ENCODE assay signal across 3 cellular contexts in the genomic region with DNA sequence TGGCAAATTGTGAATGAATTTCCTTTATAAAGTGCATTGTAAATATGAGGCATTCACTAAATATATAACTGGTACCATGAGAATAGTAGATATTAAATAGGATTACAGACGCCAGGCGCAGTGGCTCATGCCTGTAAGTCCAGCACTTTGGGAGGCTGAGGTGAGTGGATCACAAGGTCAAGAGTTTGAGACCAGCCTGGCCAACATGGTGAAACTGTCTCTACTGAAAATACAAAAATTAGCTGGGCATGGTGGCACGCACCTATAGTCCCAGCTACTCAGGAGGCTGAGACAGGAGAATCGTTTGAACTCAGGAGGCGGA. TPM values are rescaled to one million over a fixed set of nuclear protein-coding genes. Genes with fewer than 3 reads are reported as not detected.
A peak's percentile ranks its signal among the peaks of the same experiment; 100 is the strongest.
DNase-seq lines count a peak whose midpoint lies in the region; ATAC-seq, FAIRE-seq and TF ChIP-seq lines count a peak whose summit lies in the region.
"Not testable (repeated sequence)": the region's sequence is repeated elsewhere in the genome, so short reads cannot be mapped to it uniquely, and the experiment has no call there.

No MANE protein-coding gene starts in this region.

- H3K27ac ChIP-seq in K562 (ENCODE audit: extremely low read depth, low read depth, low read length) (peak overlapping the region; percentile 43; the same call in 1 of the 3 replicates), cardiac muscle cell (peak overlapping the region; percentile 79), HepG2 (ENCODE audit: extremely low read length, insufficient read depth, low read length) (peak overlapping the region; percentile 56)

- ATAC-seq in K562 = peak; percentile 58
- peak; percentile 44 for ATAC-seq in HepG2

- TF ChIP-seq CTCF in K562 (IDR thresholded peaks at IDR 0.05 in 2 of 3, conservative IDR thresholded peaks at IDR 0.05 in 1 of 3; ENCODE audit: insufficient read depth in 2 of 3, low read depth in 1 of 3, low read length in 3 of 3); cardiac muscle cell (IDR thresholded peaks at IDR 0.05; ENCODE audit: low read depth, low read length); HepG2 (CRISPR knock-in tag; IDR thresholded peaks at IDR 0.05): not testable (repeated sequence)

- H3K4me3 ChIP-seq in K562; cardiac muscle cell; HepG2 (replicated peaks in 1 of 3; ENCODE audit: insufficient read depth in 1 of 3, low read depth in 2 of 3, low read length in 3 of 3): not testable (repeated sequence)

- H2AFZ ChIP-seq in K562 (ENCODE audit: low read depth, low read length); HepG2 (ENCODE audit: low read length): not testable (repeated sequence)

- TF ChIP-seq POLR2A in K562 (conservative IDR thresholded peaks at IDR 0.05); HepG2 (IDR thresholded peaks at IDR 0.05; ENCODE audit: insufficient read depth in 1 of 2, low read depth in 2 of 2, low read length in 2 of 2): not testable (repeated sequence)

- not testable (repeated sequence) for H3K4me2 ChIP-seq in K562 (ENCODE audit: insufficient read depth, low read length)
- peak overlapping the region; percentile 19; the same call in 1 of the 2 replicates for H3K4me2 ChIP-seq in HepG2 (ENCODE audit: low read depth, low read length)

- CTCF ChIA-PET in K562 (lab: Yijun Ruan, JAX; ENCODE audit: low intra/inter-chr PET ratio) = interaction anchor here (1.1 kb wide), 1 partner anchor 139 kb away, joined by 3 read pairs; a partner anchor contains a TSS
- CTCF ChIA-PET in HepG2 (lab: Yijun Ruan, JAX; ENCODE audit: low intra/inter-chr PET ratio, low total read pairs) = not testable (repeated sequence)

- H3K4me1 ChIP-seq in K562 (replicated peaks in 1 of 2; ENCODE audit: control insufficient read depth in 2 of 2, insufficient read depth in 2 of 2, low read length in 2 of 2) (peaks cover 14 to 18% of the 10 kb centered on the region in 2 experiments; a peak in 3 of 5 replicates), HepG2 (ENCODE audit: insufficient read depth, low read length) (peaks cover 49% of the 10 kb centered on the region)
- not testable (repeated sequence) for H3K4me1 ChIP-seq in cardiac muscle cell (ENCODE audit: low read depth)

- in situ Hi-C loops in K562 (cut with MboI) = loop anchor here (25.0 kb wide), 1 partner anchor 445 kb away; no protein-coding TSS in a partner anchor
- in situ Hi-C loops in HepG2 (cut with HindIII; ENCODE audit: extremely low pct_ligation_motif_present, low pct_unique_long_range_greater_than_20kb) = loop anchor here (25.0 kb wide), 1 partner anchor 470 kb away; no protein-coding TSS in a partner anchor

- H3K27me3 ChIP-seq in K562 (ENCODE audit: control insufficient read depth in 2 of 2, insufficient read depth in 2 of 2, low read length in 2 of 2); cardiac muscle cell; HepG2 (ENCODE audit: control insufficient read depth in 1 of 2, insufficient read depth in 2 of 2, low read length in 2 of 2): not testable (repeated sequence)

- H3K36me3 ChIP-seq in K562 (ENCODE audit: control insufficient read depth, insufficient read depth, low read length) (peaks cover 15% of the 10 kb centered on the region; the same call in 1 of the 3 replicates), cardiac muscle cell (peaks cover 15% of the 10 kb centered on the region)
- H3K36me3 ChIP-seq in HepG2 (replicated peaks in 1 of 2; ENCODE audit: control insufficient read depth in 1 of 2, insufficient read depth in 2 of 2, low read length in 2 of 2) = not testable (repeated sequence)

- not testable (repeated sequence) for H3K79me2 ChIP-seq in K562 (ENCODE audit: control insufficient read depth, insufficient read depth, low read length); HepG2 (ENCODE audit: insufficient read depth, low read length)

- H3K9me1 ChIP-seq in K562 (ENCODE audit: control insufficient read depth, insufficient read depth, low read length) = not testable (repeated sequence)

- not testable (repeated sequence) for BruUV-seq in K562 (replicated peaks; lab: Mats Ljungman, UMichigan); HepG2 (replicated peaks; lab: Mats Ljungman, UMichigan)

- H3K9me3 ChIP-seq in K562 (replicated peaks; ENCODE audit: control insufficient read depth, insufficient read depth, low read depth, low read length); cardiac muscle cell (ENCODE audit: low read depth); HepG2 (ENCODE audit: low read length): not testable (repeated sequence)

- not testable (repeated sequence) for FAIRE-seq in K562 (lab: Jason Lieb, UNC); HepG2 (lab: Jason Lieb, UNC)

- POLR2A ChIA-PET in K562 (lab: Yijun Ruan, JAX) = interaction anchor here (0.5 to 4.2 kb wide), 6 partner anchors 9 to 156 kb away, joined by 3 to 24 read pairs (median 4); no protein-coding TSS in a partner anchor
- POLR2A ChIA-PET in HepG2 (lab: Yijun Ruan, JAX) = interaction anchor here (1.0 to 2.6 kb wide), 5 partner anchors 30 to 677 kb away, joined by 3 to 11 read pairs (median 4); a partner anchor contains a TSS

- DNase-seq in K562 (ENCODE audit: extremely low read depth in 1 of 4, low spot score in 3 of 4); cardiac muscle cell (ENCODE audit: low read depth in 1 of 2, low spot score in 1 of 2); HepG2 (ENCODE audit: low spot score): not testable (repeated sequence)

- 25% methylated on average over 5 of the region's 5 CpGs for WGBS in K562 (ENCODE audit: insufficient coverage, low coverage, missing lambda C conversion rate)
- WGBS in HepG2 (ENCODE audit: low lambda C conversion rate) = 77% methylated on average over 5 of the region's 5 CpGs

- TF ChIP-seq RAD21 in K562 (CRISPR knock-in tag; conservative IDR thresholded peaks at IDR 0.05 in 1 of 2, IDR thresholded peaks at IDR 0.05 in 1 of 2); HepG2 (CRISPR knock-in tag; IDR thresholded peaks at IDR 0.05): not testable (repeated sequence)

- H3K9ac ChIP-seq in K562 (ENCODE audit: insufficient read depth in 1 of 2, low read depth in 2 of 2, low read length in 2 of 2); HepG2 (ENCODE audit: insufficient read depth, low read depth, low read length): not testable (repeated sequence)

- not testable (repeated sequence) for TF ChIP-seq EP300 in K562 (IDR thresholded peaks at IDR 0.05; ENCODE audit: low read length); HepG2 (IDR thresholded peaks at IDR 0.05; ENCODE audit: low read depth in 2 of 2, low read length in 2 of 2); HepG2 (CRISPR knock-in tag; IDR thresholded peaks at IDR 0.05; ENCODE audit: borderline replicate concordance)

- intact Hi-C loops in K562 (cut with micrococcal nuclease) = loop anchor here (1.0 kb wide), 1 partner anchor 139 kb away; a partner anchor contains a TSS
- intact Hi-C loops in HepG2 (cut with micrococcal nuclease; ENCODE audit: unreplicated experiment) = loop anchor here (1.0 to 2.0 kb wide), 3 partner anchors 31 to 303 kb away; a partner anchor contains a TSS

- not testable (repeated sequence) for H4K20me1 ChIP-seq in K562 (replicated peaks; ENCODE audit: control insufficient read depth, insufficient read depth, low read length); HepG2 (ENCODE audit: insufficient read depth, low read length)

RNA-seq across cellular contexts. Expression of a gene that starts 54.6 kb away (rescaled TPM):
- 284 and 466 TPM in 2 replicates for total RNA-seq in K562 (2011; cell fraction: chromatin; rRNA removed; ENCODE audit: low replicate concordance)
- 746 and 824 TPM in 2 replicates for total RNA-seq in K562 (2011; cell fraction: nucleolus; rRNA removed)
- 510 and 682 TPM in 2 replicates for total RNA-seq in K562 (2011; cell fraction: nucleoplasm; rRNA removed)
- total RNA-seq in K562 (2014; rRNA removed) (381 and 402 TPM in 2 replicates), K562 (2014; rRNA removed; fragmentation: Illumina TruSeq; extraction: Trizol) (258 and 306 TPM in 2 replicates), K562 (2015; rRNA removed; fragmentation: Illumina TruSeq; extraction: Trizol) (403 and 418 TPM in 2 replicates), K562 (2021) (374 and 413 TPM in 2 replicates), cardiac muscle cell (382 and 714 TPM in 2 replicates), HepG2 (2016; rRNA removed; fragmentation: Illumina TruSeq; extraction: Trizol) (476 and 882 TPM in 2 replicates)
- polyA plus RNA-seq in K562 (2011; rRNA removed) (410 and 460 TPM in 2 replicates), K562 (2014; fragmentation: Illumina TruSeq; extraction: Trizol) (535 and 580 TPM in 2 replicates), K562 (2014; fragmentation: Nextera tagmentation; extraction: Ambion mirVana) (100 to 1,000 TPM; 652 to 746 TPM), K562 (2014; rRNA removed) (419 and 439 TPM in 2 replicates), cardiac muscle cell (550 and 1,055 TPM in 2 replicates), HepG2 (2011; rRNA removed) (720 and 780 TPM in 2 replicates)
- polyA plus RNA-seq in K562 (2011; cell fraction: cytosol; rRNA removed) = 455 and 489 TPM in 2 replicates
- 136 and 186 TPM in 2 replicates for polyA plus RNA-seq in K562 (2011; cell fraction: nucleus; rRNA removed)
- 450 and 660 TPM in 2 replicates for polyA plus RNA-seq in K562 (2012)
- 325 and 372 TPM in 2 replicates for polyA minus RNA-seq in K562 (2011; rRNA and poly(A)+ RNA removed)
- polyA minus RNA-seq in K562 (2011; cell fraction: cytosol; rRNA and poly(A)+ RNA removed) = 155 and 164 TPM in 2 replicates
- polyA minus RNA-seq in K562 (2011; cell fraction: nucleus; rRNA and poly(A)+ RNA removed) = 27.5 and 54.3 TPM in 2 replicates
- 310 and 329 TPM in 2 replicates for total RNA-seq in HepG2 (2016; cell fraction: cytosol; rRNA removed; fragmentation: Illumina TruSeq; extraction: Trizol; ENCODE audit: low read depth)
- total RNA-seq in HepG2 (2016; cell fraction: insoluble cytoplasmic fraction; rRNA removed; fragmentation: Illumina TruSeq; extraction: Trizol) = 469 and 893 TPM in 2 replicates
- total RNA-seq in HepG2 (2016; cell fraction: membrane; rRNA removed; fragmentation: Illumina TruSeq; extraction: Trizol) = 263 and 284 TPM in 2 replicates
- 653 and 716 TPM in 2 replicates for total RNA-seq in HepG2 (2016; cell fraction: nucleus; rRNA removed; fragmentation: Illumina TruSeq; extraction: Trizol)
- 860 and 980 TPM in 2 replicates for polyA plus RNA-seq in HepG2 (2011; cell fraction: cytosol; rRNA removed)
- polyA plus RNA-seq in HepG2 (2011; cell fraction: nucleus; rRNA removed) = 242 and 249 TPM in 2 replicates
- polyA plus RNA-seq in HepG2 (2012) = 536 and 675 TPM in 2 replicates
- 356 and 376 TPM in 2 replicates for polyA plus RNA-seq in HepG2 (2016; cell fraction: cytosol; fragmentation: Illumina TruSeq; extraction: Trizol; ENCODE audit: low read depth)
- 548 and 588 TPM in 2 replicates for polyA plus RNA-seq in HepG2 (2016; cell fraction: insoluble cytoplasmic fraction; fragmentation: Illumina TruSeq; extraction: Trizol; ENCODE audit: low read depth)
- 269 and 288 TPM in 2 replicates for polyA plus RNA-seq in HepG2 (2016; cell fraction: membrane; fragmentation: Illumina TruSeq; extraction: Trizol; ENCODE audit: low read depth)
- polyA plus RNA-seq in HepG2 (2016; cell fraction: nucleus; fragmentation: Illumina TruSeq; extraction: Trizol; ENCODE audit: insufficient read depth, low read depth) = 1,346 and 1,446 TPM in 2 replicates
- polyA minus RNA-seq in HepG2 (2011; rRNA and poly(A)+ RNA removed; ENCODE audit: low replicate concordance) = 378 and 425 TPM in 2 replicates
- polyA minus RNA-seq in HepG2 (2011; cell fraction: cytosol; rRNA and poly(A)+ RNA removed) = 221 and 246 TPM in 2 replicates
- polyA minus RNA-seq in HepG2 (2011; cell fraction: nucleus; rRNA and poly(A)+ RNA removed) = 88.7 and 104 TPM in 2 replicates
